1 cellular context compared by ENCODE assay signal in genomic region chr3:186937017-186937875, GRCh38.
TF ChIP-seq lines count a peak whose summit lies in the region.

No MANE protein-coding gene starts in this region.

TF ChIP-seq in GM23338, 12 proteins besides CTCF, POLR2A, EP300 and RAD21 (continued from another document):
- TF ChIP-seq CREB1 (CRISPR knock-in tag; IDR thresholded peaks at IDR 0.05; ENCODE audit: low read depth): no peak
